14 cellular contexts compared by ENCODE assay signal in genomic region chr21:37606549-37606948, GRCh38.
DNase-seq lines count a peak whose midpoint lies in the region; ATAC-seq lines count a peak whose summit lies in the region.
"Had no signal": no experiment of that assay in that cellular context is flagged by ENCODE, and none has a peak within 500 bp of the region (broad histone marks: within the 10 kb centered on the region; RNA-seq: fewer than 3 reads in every experiment).

No MANE protein-coding gene starts in this region.

- H3K9me3 ChIP-seq in trophoblast cell (ENCODE audit: insufficient read depth, low read depth, low read length) = peaks cover 6% of the 10 kb centered on the region
- H3K9me3 ChIP-seq: BLaER1 had no signal

- no peak overlapping the region for H3K4me2 ChIP-seq in trophoblast cell (ENCODE audit: low read length)
- H3K4me2 ChIP-seq: BLaER1 had no signal

- ATAC-seq in HG03457 (IDR thresholded peaks at IDR 0.05; ENCODE audit: unreplicated experiment) (no peak), esophagus mucosa (no peak)

- H3K4ac ChIP-seq in trophoblast cell (ENCODE audit: low read depth, low read length) = no peak overlapping the region

- H4K12ac ChIP-seq in trophoblast cell (ENCODE audit: low read depth, low read length) = no peak overlapping the region

- H3K27ac ChIP-seq in trophoblast cell (ENCODE audit: low read depth, low read length) = no peak overlapping the region
- H3K27ac ChIP-seq: 22Rv1, BLaER1 had no signal

- peak; percentile 49 for DNase-seq in NCI-H82 (lab: John Stamatoyannopoulos, UW)
- no peak for DNase-seq in NCI-H82 treated with DMSO at 0.1 percent for 48 hours (lab: John Stamatoyannopoulos, UW; ENCODE audit: unreplicated experiment)
- DNase-seq in cerebellum (ENCODE audit: low spot score) = peak; percentile 37
- DNase-seq in trophoblast cell = peak; percentile 17 to 57
- no peak for DNase-seq in C1 segment of cervical spinal cord (lab: John Stamatoyannopoulos, UW)
- DNase-seq: AML-193; CD4-positive, CD25-positive, alpha-beta regulatory T cell; DMS53; H7; IMR-90 had no signal

- no peak overlapping the region for H3K14ac ChIP-seq in trophoblast cell (ENCODE audit: low read length)

- no peaks in the 10 kb centered on the region for H3K79me2 ChIP-seq in trophoblast cell (ENCODE audit: control insufficient read depth, insufficient read depth, low read length, poor library complexity)

- no peak overlapping the region for H3K4me3 ChIP-seq in trophoblast cell (ENCODE audit: low read depth, low read length)
- H3K4me3 ChIP-seq: BLaER1 had no signal

- H2AK5ac ChIP-seq in trophoblast cell (ENCODE audit: low read length) = no peak overlapping the region

- H2BK12ac ChIP-seq in trophoblast cell (ENCODE audit: low read length) = no peak overlapping the region

- H3K79me1 ChIP-seq in trophoblast cell (ENCODE audit: low read length) = no peaks in the 10 kb centered on the region

- H3K36me3 ChIP-seq in trophoblast cell (ENCODE audit: control insufficient read depth in 1 of 2, insufficient read depth in 2 of 2, low read length in 2 of 2) = no peaks in the 10 kb centered on the region
- H3K36me3 ChIP-seq: BLaER1 had no signal

- H3K18ac ChIP-seq in trophoblast cell (ENCODE audit: low read length) = no peak overlapping the region

- no peak overlapping the region for H4K8ac ChIP-seq in trophoblast cell (ENCODE audit: low read depth, low read length)

- no peak overlapping the region for H3K23ac ChIP-seq in trophoblast cell (ENCODE audit: low read length)

- no peak overlapping the region for H4K91ac ChIP-seq in trophoblast cell (ENCODE audit: low read depth, low read length)

- no CpG with 5 or more reads among the region's 10 CpGs for WGBS in trophoblast cell (ENCODE audit: extremely low coverage, insufficient coverage, insufficient read length)

- H3K27me3 ChIP-seq in trophoblast cell (ENCODE audit: insufficient read depth, low read length) = no peaks in the 10 kb centered on the region
- H3K27me3 ChIP-seq: BLaER1 had no signal

- no peaks in the 10 kb centered on the region for H3K4me1 ChIP-seq in trophoblast cell (ENCODE audit: control insufficient read depth in 1 of 2, insufficient read depth in 2 of 2, low read length in 2 of 2)
- H3K4me1 ChIP-seq: BLaER1 had no signal

- H3K9ac ChIP-seq in trophoblast cell (ENCODE audit: low read length) = no peak overlapping the region
- H3K9ac ChIP-seq: BLaER1 had no signal

- no peak overlapping the region for H2BK120ac ChIP-seq in trophoblast cell (ENCODE audit: insufficient read depth, low read length, poor library complexity)

- no peak overlapping the region for H2AFZ ChIP-seq in trophoblast cell (ENCODE audit: insufficient read depth, low read length, poor library complexity)

- H2BK5ac ChIP-seq in trophoblast cell (ENCODE audit: low read depth, low read length, poor library complexity) = no peak overlapping the region

Comparison
In these comparisons a context has a peak if more than half of its experiments do, and no peak if none do; other contexts are left out.
1. DNase-seq: peak in NCI-H82 (single experiment), cerebellum (single experiment) and trophoblast cell (2 of 2); none in NCI-H82 treated with DMSO at 0.1 percent for 48 hours (single experiment) and C1 segment of cervical spinal cord (0 of 14).